1 cellular context compared by ENCODE assay signal in genomic region chr3:146072061-146072460, GRCh38.
TF ChIP-seq lines count a peak whose summit lies in the region.

No MANE protein-coding gene starts in this region.

TF ChIP-seq in SK-N-SH, 30 proteins besides CTCF, POLR2A, EP300 and RAD21:
- no peak for TF ChIP-seq REST (IDR thresholded peaks at IDR 0.05; ENCODE audit: low read depth, low read length)
- TF ChIP-seq, protein P1, sequence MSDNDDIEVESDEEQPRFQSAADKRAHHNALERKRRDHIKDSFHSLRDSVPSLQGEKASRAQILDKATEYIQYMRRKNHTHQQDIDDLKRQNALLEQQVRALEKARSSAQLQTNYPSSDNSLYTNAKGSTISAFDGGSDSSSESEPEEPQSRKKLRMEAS (IDR thresholded peaks at IDR 0.05; ENCODE audit: low read depth), result no peak
TF ChIP-seq in SK-N-SH: peak in this region for 0.
